26 cellular contexts compared by ENCODE assay signal in genomic region chr9:71644819-71645362, GRCh38.
"Had no signal": no experiment of that assay in that cellular context is flagged by ENCODE, and none has a peak within 500 bp of the region (broad histone marks: within the 10 kb centered on the region; RNA-seq: fewer than 3 reads in every experiment).

No MANE protein-coding gene starts in this region.

- ATAC-seq: activated naive CD8-positive, alpha-beta T cell treated with anti-CD3 and anti-CD28 coated beads, Interleukin-2, amount 50 U/mL, for 24 hours; gastrocnemius medialis; left ventricle myocardium superior; pancreas; stimulated activated memory B cell treated with anti-CD40 and anti-IgM and Interleukin-4, amounts not matched to agents 10 μg/mL and 1 μg/mL and 100 μg/mL, for 72 hours; T-cell had no signal

- H3K4me3 ChIP-seq: gastrocnemius medialis, pancreas, prostate gland, sigmoid colon, tibial nerve had no signal

- H3K36me3 ChIP-seq: gastrocnemius medialis, pancreas, prostate gland, sigmoid colon, tibial nerve had no signal

- FAIRE-seq: endometrium, pancreas, small intestine, urothelium cell line had no signal

- H3K9me3 ChIP-seq: gastrocnemius medialis, pancreas, prostate gland, sigmoid colon, tibial nerve had no signal

- DNase-seq: activated CD4-positive, alpha-beta T cell treated with anti-CD3 and anti-CD28 coated beads for 4 hours; activated CD4-positive, alpha-beta T cell treated with anti-CD3 and anti-CD28 coated beads, Interleukin-2, amount 50 U/mL, for 4 hours; activated CD8-positive, alpha-beta memory T cell treated with anti-CD3 and anti-CD28 coated beads, Interleukin-2, amount 50 U/mL, for 48 hours; activated naive CD8-positive, alpha-beta T cell treated with anti-CD3 and anti-CD28 coated beads, Interleukin-2, amount 50 U/mL, for 24 hours; activated T-cell treated with anti-CD3 and anti-CD28 coated beads, Interleukin-2, amount 50 U/mL, for 24 hours; amygdala; central memory CD4-positive, alpha-beta T cell; dermis blood vessel endothelial cell; effector CD4-positive, alpha-beta T cell; gastrocnemius medialis; glutamatergic neuron; islet precursor cell; left ventricle myocardium superior; nucleus accumbens; pancreas; retina; sigmoid colon; small intestine; stimulated activated CD4-positive, alpha-beta T cell treated with anti-CD3 and anti-CD28 coated beads, Interleukin-4, amount 100 ng/mL, for 24 hours; T-cell had no signal

- H3K27me3 ChIP-seq: gastrocnemius medialis, pancreas, sigmoid colon, tibial nerve had no signal

- H3K4me1 ChIP-seq: pancreas, prostate gland had no signal

- H3K27ac ChIP-seq: epithelial cell of prostate, gastrocnemius medialis, pancreas, prostate gland, sigmoid colon, tibial nerve had no signal
